1 cellular context compared by ENCODE assay signal in the genomic region with DNA sequence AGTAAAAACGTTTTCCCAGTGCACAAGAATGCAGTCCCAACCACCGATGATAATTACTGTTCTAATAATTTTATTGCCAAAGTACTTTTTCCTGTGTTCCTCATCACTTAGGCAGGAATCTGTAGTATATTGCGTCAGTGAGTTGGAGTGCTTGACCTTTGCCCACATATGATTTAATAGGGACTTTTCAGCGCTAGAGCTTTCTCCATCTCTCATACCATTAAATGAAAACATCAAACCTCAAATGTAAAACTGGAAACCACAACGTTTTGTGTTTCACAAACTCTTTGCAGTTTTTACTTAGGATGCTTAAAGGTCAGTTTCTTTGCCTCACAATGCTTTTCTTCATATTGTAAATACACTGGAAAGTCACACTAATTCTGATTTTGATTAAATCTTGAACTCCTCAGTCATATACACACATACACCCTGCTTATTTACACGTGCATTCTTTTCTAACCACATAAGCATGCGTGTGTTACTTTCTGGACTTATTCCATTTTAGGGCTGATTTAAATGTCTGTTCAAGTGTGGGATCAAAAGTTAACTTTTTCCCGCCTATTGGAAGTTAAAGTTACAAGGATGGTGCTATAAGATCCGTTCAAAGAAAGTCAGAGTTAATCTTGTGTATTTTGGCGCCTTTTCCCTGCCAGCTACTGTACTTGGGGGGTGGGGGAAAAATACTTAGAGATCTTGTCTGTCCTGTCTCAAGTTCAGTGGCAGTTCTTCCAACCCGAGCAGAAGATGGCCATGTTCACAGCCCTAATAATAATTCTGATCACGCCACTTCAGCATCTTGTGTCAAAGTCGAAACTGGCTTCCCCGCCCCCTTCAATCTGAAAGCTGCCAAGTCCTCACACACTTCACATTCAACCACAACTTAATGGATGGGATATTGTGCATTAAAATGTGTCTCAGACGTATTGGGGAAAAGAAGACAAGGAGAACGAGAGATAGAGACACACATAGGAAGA.
A peak's percentile ranks its signal among the peaks of the same experiment; 100 is the strongest.
TF ChIP-seq lines count a peak whose summit lies in the region.

No MANE protein-coding gene starts in this region.

TF ChIP-seq in HEK293, 187 proteins besides CTCF, POLR2A, EP300 and RAD21 (continued from another document and continues in another):
- TF ChIP-seq, protein P1, sequence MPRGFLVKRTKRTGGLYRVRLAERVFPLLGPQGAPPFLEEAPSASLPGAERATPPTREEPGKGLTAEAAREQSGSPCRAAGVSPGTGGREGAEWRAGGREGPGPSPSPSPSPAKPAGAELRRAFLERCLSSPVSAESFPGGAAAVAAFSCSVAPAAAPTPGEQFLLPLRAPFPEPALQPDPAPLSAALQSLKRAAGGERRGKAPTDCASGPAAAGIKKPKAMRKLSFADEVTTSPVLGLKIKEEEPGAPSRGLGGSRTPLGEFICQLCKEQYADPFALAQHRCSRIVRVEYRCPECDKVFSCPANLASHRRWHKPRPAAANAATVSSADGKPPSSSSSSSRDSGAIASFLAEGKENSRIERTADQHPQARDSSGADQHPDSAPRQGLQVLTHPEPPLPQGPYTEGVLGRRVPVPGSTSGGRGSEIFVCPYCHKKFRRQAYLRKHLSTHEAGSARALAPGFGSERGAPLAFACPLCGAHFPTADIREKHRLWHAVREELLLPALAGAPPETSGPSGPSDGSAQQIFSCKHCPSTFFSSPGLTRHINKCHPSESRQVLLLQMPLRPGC (tag by site-specific recombination; IDR thresholded peaks at IDR 0.05): peak; percentile 93
- TF ChIP-seq ZNF175 (tag by site-specific recombination; IDR thresholded peaks at IDR 0.05) (no peak), ZNF621 (tag by site-specific recombination; IDR thresholded peaks at IDR 0.05) (no peak), ZNF530 (tag by site-specific recombination; IDR thresholded peaks at IDR 0.05; ENCODE audit: low read depth) (no peak), ZNF133 (tag by site-specific recombination; IDR thresholded peaks at IDR 0.05) (no peak), ZNF792 (tag by site-specific recombination; IDR thresholded peaks at IDR 0.05) (no peak), ZNF248 (tag by site-specific recombination; IDR thresholded peaks at IDR 0.05) (no peak), ZNF211 (tag by site-specific recombination; IDR thresholded peaks at IDR 0.05; ENCODE audit: low read depth) (no peak), ZNF654 (tag by site-specific recombination; IDR thresholded peaks at IDR 0.05; ENCODE audit: low read depth) (no peak), ZBTB21 (tag by site-specific recombination; IDR thresholded peaks at IDR 0.05) (peak; percentile 37; the same call in 1 of the 2 replicates), ZNF416 (tag by site-specific recombination; IDR thresholded peaks at IDR 0.05) (no peak), ZNF169 (tag by site-specific recombination; IDR thresholded peaks at IDR 0.05) (no peak), ZNF157 (tag by site-specific recombination; IDR thresholded peaks at IDR 0.05) (no peak), ZNF214 (tag by site-specific recombination; IDR thresholded peaks at IDR 0.05; ENCODE audit: borderline replicate concordance) (no peak), ZNF239 (tag by site-specific recombination; IDR thresholded peaks at IDR 0.05) (no peak), BCL11A (tag by site-specific recombination; IDR thresholded peaks at IDR 0.05; ENCODE audit: low read depth) (0 out of 2 replicates have a peak, but pooled peaks have one; percentile 40), ZFP3 (tag by site-specific recombination; IDR thresholded peaks at IDR 0.05; ENCODE audit: low read depth) (no peak), ZNF549 (tag by site-specific recombination; IDR thresholded peaks at IDR 0.05) (no peak), ZNF776 (tag by site-specific recombination; IDR thresholded peaks at IDR 0.05; ENCODE audit: borderline replicate concordance) (no peak), ZNF791 (tag by site-specific recombination; IDR thresholded peaks at IDR 0.05) (no peak), ZNF335 (tag by site-specific recombination; conservative IDR thresholded peaks at IDR 0.05) (peak; percentile 25; the same call in 1 of the 2 replicates), KLF8 (tag by site-specific recombination; IDR thresholded peaks at IDR 0.05) (peak; percentile 52), ZNF394 (tag by site-specific recombination; IDR thresholded peaks at IDR 0.05; ENCODE audit: borderline replicate concordance) (peak; percentile 32; the same call in 1 of the 2 replicates), ZFP41 (tag by site-specific recombination; IDR thresholded peaks at IDR 0.05; ENCODE audit: borderline replicate concordance) (no peak), ZNF843 (tag by site-specific recombination; IDR thresholded peaks at IDR 0.05) (peak; percentile 68), ZNF837 (tag by site-specific recombination; IDR thresholded peaks at IDR 0.05) (no peak), GFI1B (tag by site-specific recombination; IDR thresholded peaks at IDR 0.05) (peak; percentile 67), ZBTB20 (tag by site-specific recombination; IDR thresholded peaks at IDR 0.05) (peak; percentile 22; the same call in 1 of the 2 replicates), MEIS1 (CRISPR knock-in tag; IDR thresholded peaks at IDR 0.05; ENCODE audit: borderline replicate concordance) (no peak), ZNF423 (tag by site-specific recombination; IDR thresholded peaks at IDR 0.05) (no peak), KLF9 (tag by site-specific recombination; IDR thresholded peaks at IDR 0.05; ENCODE audit: low read depth) (no peak; the same call in 1 of the 2 replicates), ZNF561 (tag by site-specific recombination; IDR thresholded peaks at IDR 0.05; ENCODE audit: borderline replicate concordance) (0 out of 2 replicates have a peak, but pooled peaks have one; percentile 20), ZNF140 (tag by site-specific recombination; IDR thresholded peaks at IDR 0.05) (no peak), GLI4 (tag by site-specific recombination; IDR thresholded peaks at IDR 0.05) (no peak)
- TF ChIP-seq, protein P2, sequence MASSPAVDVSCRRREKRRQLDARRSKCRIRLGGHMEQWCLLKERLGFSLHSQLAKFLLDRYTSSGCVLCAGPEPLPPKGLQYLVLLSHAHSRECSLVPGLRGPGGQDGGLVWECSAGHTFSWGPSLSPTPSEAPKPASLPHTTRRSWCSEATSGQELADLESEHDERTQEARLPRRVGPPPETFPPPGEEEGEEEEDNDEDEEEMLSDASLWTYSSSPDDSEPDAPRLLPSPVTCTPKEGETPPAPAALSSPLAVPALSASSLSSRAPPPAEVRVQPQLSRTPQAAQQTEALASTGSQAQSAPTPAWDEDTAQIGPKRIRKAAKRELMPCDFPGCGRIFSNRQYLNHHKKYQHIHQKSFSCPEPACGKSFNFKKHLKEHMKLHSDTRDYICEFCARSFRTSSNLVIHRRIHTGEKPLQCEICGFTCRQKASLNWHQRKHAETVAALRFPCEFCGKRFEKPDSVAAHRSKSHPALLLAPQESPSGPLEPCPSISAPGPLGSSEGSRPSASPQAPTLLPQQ (tag by site-specific recombination; IDR thresholded peaks at IDR 0.05): no peak; the same call in 1 of the 2 replicates
- TF ChIP-seq, protein P3, sequence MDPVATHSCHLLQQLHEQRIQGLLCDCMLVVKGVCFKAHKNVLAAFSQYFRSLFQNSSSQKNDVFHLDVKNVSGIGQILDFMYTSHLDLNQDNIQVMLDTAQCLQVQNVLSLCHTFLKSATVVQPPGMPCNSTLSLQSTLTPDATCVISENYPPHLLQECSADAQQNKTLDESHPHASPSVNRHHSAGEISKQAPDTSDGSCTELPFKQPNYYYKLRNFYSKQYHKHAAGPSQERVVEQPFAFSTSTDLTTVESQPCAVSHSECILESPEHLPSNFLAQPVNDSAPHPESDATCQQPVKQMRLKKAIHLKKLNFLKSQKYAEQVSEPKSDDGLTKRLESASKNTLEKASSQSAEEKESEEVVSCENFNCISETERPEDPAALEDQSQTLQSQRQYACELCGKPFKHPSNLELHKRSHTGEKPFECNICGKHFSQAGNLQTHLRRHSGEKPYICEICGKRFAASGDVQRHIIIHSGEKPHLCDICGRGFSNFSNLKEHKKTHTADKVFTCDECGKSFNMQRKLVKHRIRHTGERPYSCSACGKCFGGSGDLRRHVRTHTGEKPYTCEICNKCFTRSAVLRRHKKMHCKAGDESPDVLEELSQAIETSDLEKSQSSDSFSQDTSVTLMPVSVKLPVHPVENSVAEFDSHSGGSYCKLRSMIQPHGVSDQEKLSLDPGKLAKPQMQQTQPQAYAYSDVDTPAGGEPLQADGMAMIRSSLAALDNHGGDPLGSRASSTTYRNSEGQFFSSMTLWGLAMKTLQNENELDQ (tag by site-specific recombination; IDR thresholded peaks at IDR 0.05; ENCODE audit: low read depth): no peak
- TF ChIP-seq, protein P4, sequence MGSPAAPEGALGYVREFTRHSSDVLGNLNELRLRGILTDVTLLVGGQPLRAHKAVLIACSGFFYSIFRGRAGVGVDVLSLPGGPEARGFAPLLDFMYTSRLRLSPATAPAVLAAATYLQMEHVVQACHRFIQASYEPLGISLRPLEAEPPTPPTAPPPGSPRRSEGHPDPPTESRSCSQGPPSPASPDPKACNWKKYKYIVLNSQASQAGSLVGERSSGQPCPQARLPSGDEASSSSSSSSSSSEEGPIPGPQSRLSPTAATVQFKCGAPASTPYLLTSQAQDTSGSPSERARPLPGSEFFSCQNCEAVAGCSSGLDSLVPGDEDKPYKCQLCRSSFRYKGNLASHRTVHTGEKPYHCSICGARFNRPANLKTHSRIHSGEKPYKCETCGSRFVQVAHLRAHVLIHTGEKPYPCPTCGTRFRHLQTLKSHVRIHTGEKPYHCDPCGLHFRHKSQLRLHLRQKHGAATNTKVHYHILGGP (tag by site-specific recombination; IDR thresholded peaks at IDR 0.05): no peak
- TF ChIP-seq, protein P5, sequence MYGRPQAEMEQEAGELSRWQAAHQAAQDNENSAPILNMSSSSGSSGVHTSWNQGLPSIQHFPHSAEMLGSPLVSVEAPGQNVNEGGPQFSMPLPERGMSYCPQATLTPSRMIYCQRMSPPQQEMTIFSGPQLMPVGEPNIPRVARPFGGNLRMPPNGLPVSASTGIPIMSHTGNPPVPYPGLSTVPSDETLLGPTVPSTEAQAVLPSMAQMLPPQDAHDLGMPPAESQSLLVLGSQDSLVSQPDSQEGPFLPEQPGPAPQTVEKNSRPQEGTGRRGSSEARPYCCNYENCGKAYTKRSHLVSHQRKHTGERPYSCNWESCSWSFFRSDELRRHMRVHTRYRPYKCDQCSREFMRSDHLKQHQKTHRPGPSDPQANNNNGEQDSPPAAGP (tag by site-specific recombination; IDR thresholded peaks at IDR 0.05): peak; percentile 35; the same call in 1 of the 2 replicates
- TF ChIP-seq, protein P6, sequence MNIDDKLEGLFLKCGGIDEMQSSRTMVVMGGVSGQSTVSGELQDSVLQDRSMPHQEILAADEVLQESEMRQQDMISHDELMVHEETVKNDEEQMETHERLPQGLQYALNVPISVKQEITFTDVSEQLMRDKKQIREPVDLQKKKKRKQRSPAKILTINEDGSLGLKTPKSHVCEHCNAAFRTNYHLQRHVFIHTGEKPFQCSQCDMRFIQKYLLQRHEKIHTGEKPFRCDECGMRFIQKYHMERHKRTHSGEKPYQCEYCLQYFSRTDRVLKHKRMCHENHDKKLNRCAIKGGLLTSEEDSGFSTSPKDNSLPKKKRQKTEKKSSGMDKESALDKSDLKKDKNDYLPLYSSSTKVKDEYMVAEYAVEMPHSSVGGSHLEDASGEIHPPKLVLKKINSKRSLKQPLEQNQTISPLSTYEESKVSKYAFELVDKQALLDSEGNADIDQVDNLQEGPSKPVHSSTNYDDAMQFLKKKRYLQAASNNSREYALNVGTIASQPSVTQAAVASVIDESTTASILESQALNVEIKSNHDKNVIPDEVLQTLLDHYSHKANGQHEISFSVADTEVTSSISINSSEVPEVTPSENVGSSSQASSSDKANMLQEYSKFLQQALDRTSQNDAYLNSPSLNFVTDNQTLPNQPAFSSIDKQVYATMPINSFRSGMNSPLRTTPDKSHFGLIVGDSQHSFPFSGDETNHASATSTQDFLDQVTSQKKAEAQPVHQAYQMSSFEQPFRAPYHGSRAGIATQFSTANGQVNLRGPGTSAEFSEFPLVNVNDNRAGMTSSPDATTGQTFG (tag by site-specific recombination; IDR thresholded peaks at IDR 0.05; ENCODE audit: borderline replicate concordance): no peak
- TF ChIP-seq, protein P7, sequence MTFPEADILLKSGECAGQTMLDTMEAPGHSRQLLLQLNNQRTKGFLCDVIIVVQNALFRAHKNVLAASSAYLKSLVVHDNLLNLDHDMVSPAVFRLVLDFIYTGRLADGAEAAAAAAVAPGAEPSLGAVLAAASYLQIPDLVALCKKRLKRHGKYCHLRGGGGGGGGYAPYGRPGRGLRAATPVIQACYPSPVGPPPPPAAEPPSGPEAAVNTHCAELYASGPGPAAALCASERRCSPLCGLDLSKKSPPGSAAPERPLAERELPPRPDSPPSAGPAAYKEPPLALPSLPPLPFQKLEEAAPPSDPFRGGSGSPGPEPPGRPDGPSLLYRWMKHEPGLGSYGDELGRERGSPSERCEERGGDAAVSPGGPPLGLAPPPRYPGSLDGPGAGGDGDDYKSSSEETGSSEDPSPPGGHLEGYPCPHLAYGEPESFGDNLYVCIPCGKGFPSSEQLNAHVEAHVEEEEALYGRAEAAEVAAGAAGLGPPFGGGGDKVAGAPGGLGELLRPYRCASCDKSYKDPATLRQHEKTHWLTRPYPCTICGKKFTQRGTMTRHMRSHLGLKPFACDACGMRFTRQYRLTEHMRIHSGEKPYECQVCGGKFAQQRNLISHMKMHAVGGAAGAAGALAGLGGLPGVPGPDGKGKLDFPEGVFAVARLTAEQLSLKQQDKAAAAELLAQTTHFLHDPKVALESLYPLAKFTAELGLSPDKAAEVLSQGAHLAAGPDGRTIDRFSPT (tag by site-specific recombination; IDR thresholded peaks at IDR 0.05): peak; percentile 79
- TF ChIP-seq, protein P8, sequence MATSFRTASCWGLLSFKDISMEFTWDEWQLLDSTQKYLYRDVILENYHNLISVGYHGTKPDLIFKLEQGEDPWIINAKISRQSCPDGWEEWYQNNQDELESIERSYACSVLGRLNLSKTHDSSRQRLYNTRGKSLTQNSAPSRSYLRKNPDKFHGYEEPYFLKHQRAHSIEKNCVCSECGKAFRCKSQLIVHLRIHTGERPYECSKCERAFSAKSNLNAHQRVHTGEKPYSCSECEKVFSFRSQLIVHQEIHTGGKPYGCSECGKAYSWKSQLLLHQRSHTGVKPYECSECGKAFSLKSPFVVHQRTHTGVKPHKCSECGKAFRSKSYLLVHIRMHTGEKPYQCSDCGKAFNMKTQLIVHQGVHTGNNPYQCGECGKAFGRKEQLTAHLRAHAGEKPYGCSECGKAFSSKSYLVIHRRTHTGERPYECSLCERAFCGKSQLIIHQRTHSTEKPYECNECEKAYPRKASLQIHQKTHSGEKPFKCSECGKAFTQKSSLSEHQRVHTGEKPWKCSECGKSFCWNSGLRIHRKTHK (tag by site-specific recombination; IDR thresholded peaks at IDR 0.05): no peak
- TF ChIP-seq, protein P9, sequence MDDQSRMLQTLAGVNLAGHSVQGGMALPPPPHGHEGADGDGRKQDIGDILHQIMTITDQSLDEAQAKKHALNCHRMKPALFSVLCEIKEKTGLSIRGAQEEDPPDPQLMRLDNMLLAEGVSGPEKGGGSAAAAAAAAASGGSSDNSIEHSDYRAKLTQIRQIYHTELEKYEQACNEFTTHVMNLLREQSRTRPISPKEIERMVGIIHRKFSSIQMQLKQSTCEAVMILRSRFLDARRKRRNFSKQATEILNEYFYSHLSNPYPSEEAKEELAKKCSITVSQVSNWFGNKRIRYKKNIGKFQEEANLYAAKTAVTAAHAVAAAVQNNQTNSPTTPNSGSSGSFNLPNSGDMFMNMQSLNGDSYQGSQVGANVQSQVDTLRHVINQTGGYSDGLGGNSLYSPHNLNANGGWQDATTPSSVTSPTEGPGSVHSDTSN (CRISPR knock-in tag; IDR thresholded peaks at IDR 0.05): no peak
